8 cellular contexts compared by ENCODE assay signal in the genomic region with DNA sequence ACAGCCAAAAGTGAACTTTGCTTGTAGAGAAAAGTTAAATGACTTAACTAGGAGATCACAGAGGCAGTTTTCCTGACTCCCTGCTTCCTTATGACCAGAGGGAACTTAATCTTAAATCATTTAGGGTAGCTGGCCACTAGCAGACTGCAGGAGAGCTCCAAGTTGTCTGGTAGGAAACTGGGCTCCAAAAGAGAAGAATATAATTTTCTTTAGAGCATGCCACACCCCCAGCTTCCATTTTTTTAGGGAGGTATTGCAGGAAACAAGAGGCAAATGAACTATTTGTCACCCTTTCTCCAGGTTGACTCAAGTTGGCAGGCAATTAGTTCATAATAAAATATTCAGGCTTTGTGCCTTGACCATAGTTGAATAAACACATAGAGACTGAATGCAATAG. TPM values are rescaled to one million over a fixed set of nuclear protein-coding genes. Genes with fewer than 3 reads are reported as not detected.
DNase-seq lines count a peak whose midpoint lies in the region; ATAC-seq and TF ChIP-seq lines count a peak whose summit lies in the region.

No MANE protein-coding gene starts in this region.

- TF ChIP-seq CTCF in GM06990 (IDR thresholded peaks at IDR 0.05; ENCODE audit: insufficient read depth, low read length, poor library complexity, severe bottlenecking): no peak
- no peak for TF ChIP-seq CTCF in fibroblast of lung (conservative IDR thresholded peaks at IDR 0.05 in 1 of 2, IDR thresholded peaks at IDR 0.05 in 1 of 2; ENCODE audit: low read depth in 1 of 2, low read length in 2 of 2)
- TF ChIP-seq CTCF in psoas muscle (IDR thresholded peaks at IDR 0.05): no peak
- TF ChIP-seq CTCF in GM13977 (IDR thresholded peaks at IDR 0.05; ENCODE audit: extremely low read depth, insufficient read depth, missing control alignments): no peak

- peak overlapping the region; percentile 84 for H3K4me2 ChIP-seq in fibroblast of lung (ENCODE audit: extremely low read depth, insufficient read depth, low read length)

- in situ Hi-C loops in GM13977 (cut with MboI; ENCODE audit: low pct_unique_long_range_greater_than_20kb, low sequenced_read_pairs, unreplicated experiment): no loop called here

- H4K20me1 ChIP-seq in fibroblast of lung (ENCODE audit: control insufficient read depth, extremely low read depth, insufficient read depth, low read length): no peaks in the 10 kb centered on the region

- H3K27ac ChIP-seq in SJCRH30 (peak overlapping the region; percentile 76), fibroblast of lung (ENCODE audit: insufficient read depth, low read length) (peak overlapping the region; percentile 99), psoas muscle (peak overlapping the region; percentile 84)

- intact Hi-C loops in psoas muscle (cut with DNase I): no loop called here

- H3K9ac ChIP-seq in fibroblast of lung (ENCODE audit: insufficient read depth, low read length): peak overlapping the region; percentile 58

- DNase-seq in GM06990 (ENCODE audit: extremely low read depth, insufficient read length) (no peak), SJCRH30 (peak in 1 of 2 experiments; percentile 8), fibroblast of lung (ENCODE audit: low read depth in 2 of 2) (peak; percentile 29 to 35), psoas muscle (no peak), NOMO-1 treated with DMSO at 0.1 percent for 48 hours (lab: John Stamatoyannopoulos, UW; ENCODE audit: unreplicated experiment) (no peak), NCI-H2171 (lab: John Stamatoyannopoulos, UW) (no peak), GM13977 (ENCODE audit: low spot score) (no peak)

- H3K4me1 ChIP-seq in SJCRH30: peaks cover 9% of the 10 kb centered on the region; the same call in 1 of the 2 replicates
- H3K4me1 ChIP-seq in fibroblast of lung (ENCODE audit: control insufficient read depth, extremely low read depth, insufficient read depth, low read length): no peaks in the 10 kb centered on the region
- H3K4me1 ChIP-seq in psoas muscle: peaks cover 27% of the 10 kb centered on the region

- no peaks in the 10 kb centered on the region for H3K9me3 ChIP-seq in SJCRH30 (replicated peaks)
- H3K9me3 ChIP-seq in fibroblast of lung (ENCODE audit: control insufficient read depth, insufficient read depth, low read depth, low read length): no peaks in the 10 kb centered on the region
- H3K9me3 ChIP-seq in psoas muscle: no peaks in the 10 kb centered on the region

- H3K27me3 ChIP-seq in GM06990 (replicated peaks; ENCODE audit: control insufficient read depth, insufficient read depth, low read length) (no peaks in the 10 kb centered on the region), SJCRH30 (no peaks in the 10 kb centered on the region), fibroblast of lung (ENCODE audit: control insufficient read depth, insufficient read depth, low read length) (no peaks in the 10 kb centered on the region), psoas muscle (ENCODE audit: insufficient read depth in 3 of 3, low read length in 2 of 3) (no peaks in the 10 kb centered on the region)

- ATAC-seq in psoas muscle (no peak), HG03457 (IDR thresholded peaks at IDR 0.05; ENCODE audit: unreplicated experiment) (no peak)

- H3K4me3 ChIP-seq in GM06990 (replicated peaks; ENCODE audit: low read depth, low read length) (peak overlapping the region; percentile 74), SJCRH30 (peak overlapping the region; percentile 74), fibroblast of lung (replicated peaks in 1 of 4; ENCODE audit: control extremely low read depth in 1 of 4, insufficient read depth in 1 of 4, low read depth in 3 of 4, low read length in 4 of 4) (peak overlapping the region; percentile 56 to 97 (median 65)), psoas muscle (peak overlapping the region; percentile 81)

- H3K36me3 ChIP-seq in GM06990 (ENCODE audit: control insufficient read depth, insufficient read depth, low read length): no peaks in the 10 kb centered on the region
- peaks cover 9% of the 10 kb centered on the region; the same call in 1 of the 2 replicates for H3K36me3 ChIP-seq in SJCRH30
- H3K36me3 ChIP-seq in fibroblast of lung (ENCODE audit: control insufficient read depth, insufficient read depth, low read length): no peaks in the 10 kb centered on the region
- peaks cover 0 to 22% of the 10 kb centered on the region in 2 donors for H3K36me3 ChIP-seq in psoas muscle (ENCODE audit: insufficient read depth in 1 of 2, low read depth in 1 of 2)

- H2AFZ ChIP-seq in fibroblast of lung (ENCODE audit: low read length): no peak overlapping the region

- H3K79me2 ChIP-seq in fibroblast of lung (ENCODE audit: control insufficient read depth, insufficient read depth, low read length): peaks cover 45% of the 10 kb centered on the region

RNA-seq across cellular contexts. Expression of a gene that starts 2.6 kb away (rescaled TPM):
- 13.9 and 16.0 TPM in 2 replicates for total RNA-seq in SJCRH30 (2014; rRNA removed; shearing (Covaris generic))
- 20.5 and 28.4 TPM in 2 replicates for total RNA-seq in fibroblast of lung
- 8.8 and 9.9 TPM in 2 replicates for polyA plus RNA-seq in fibroblast of lung
- 5.3 and 7.3 TPM in 2 replicates for polyA plus RNA-seq in fibroblast of lung (2012)
- polyA minus RNA-seq in fibroblast of lung (ENCODE audit: low replicate concordance): 3.2 and 4.5 TPM in 2 replicates
- 1 to 10 TPM; 7.4 to 9.5 (median 8.5) TPM for total RNA-seq in psoas muscle
- polyA plus RNA-seq in psoas muscle: 1 to 10 TPM; 3.6 to 9.1 (median 4.7) TPM

RNA-seq across cellular contexts. Expression of a gene that starts 2.9 kb away (rescaled TPM):
- 34.1 and 45.0 TPM in 2 replicates for total RNA-seq in SJCRH30 (2014; rRNA removed; shearing (Covaris generic))
- total RNA-seq in fibroblast of lung: 4.9 and 12.6 TPM in 2 replicates
- 5.8 and 14.2 TPM in 2 replicates for polyA plus RNA-seq in fibroblast of lung
- 3.8 and 7.9 TPM in 2 replicates for polyA plus RNA-seq in fibroblast of lung (2012)
- 4.2 TPM in 1 of 2 replicates, not detected in the other for polyA minus RNA-seq in fibroblast of lung (ENCODE audit: low replicate concordance)
- total RNA-seq in psoas muscle: under 1 TPM in 2 of 4 donors, not detected in 2; 0.15 to 0.46 TPM
- under 1 TPM; 0.18 to 0.53 (median 0.49) TPM for polyA plus RNA-seq in psoas muscle

Comparison
In these comparisons a context has a peak if more than half of its experiments do, and no peak if none do; other contexts are left out.
1. DNase-seq: peak in fibroblast of lung (2 of 2); none in GM06990 (single experiment), psoas muscle (0 of 2), NOMO-1 treated with DMSO at 0.1 percent for 48 hours (single experiment), NCI-H2171 (single experiment) and GM13977 (single experiment).
2. Peak in every context shown above with its lines, with median percentiles within 50 percentile points of each other: H3K4me3 ChIP-seq and H3K27ac ChIP-seq.